Comparison of ENCODE assay signal across 15 cellular contexts in the genomic region with DNA sequence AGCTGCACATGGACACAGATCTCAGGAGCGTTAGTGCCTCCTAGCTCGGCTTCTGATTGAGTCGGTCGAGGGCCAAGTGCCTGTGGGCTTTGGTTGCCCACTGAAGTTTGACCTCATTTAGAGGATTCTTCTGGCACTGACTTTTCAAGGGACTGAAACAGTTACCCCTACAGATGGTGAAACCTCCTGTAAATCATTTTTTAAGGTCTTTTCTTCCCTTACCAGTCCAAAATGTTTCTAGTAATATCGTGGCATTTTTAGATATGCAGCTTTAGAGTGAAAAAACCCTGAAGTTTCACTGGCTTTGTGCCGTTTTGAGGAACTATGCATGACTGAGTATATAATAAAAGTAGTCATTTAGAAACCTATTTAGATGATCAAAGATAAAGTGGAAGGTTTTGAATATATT. TPM values are rescaled to one million over a fixed set of nuclear protein-coding genes. Genes with fewer than 3 reads are reported as not detected.
DNase-seq lines count a peak whose midpoint lies in the region; ATAC-seq and TF ChIP-seq lines count a peak whose summit lies in the region.
"Had no signal": no experiment of that assay in that cellular context is flagged by ENCODE, and none has a peak within 500 bp of the region (broad histone marks: within the 10 kb centered on the region; RNA-seq: fewer than 3 reads in every experiment).

No MANE protein-coding gene starts in this region.

- no peak for TF ChIP-seq CTCF in GM20000 (IDR thresholded peaks at IDR 0.05; ENCODE audit: extremely low read depth, missing control alignments)
- TF ChIP-seq CTCF in spleen (IDR thresholded peaks at IDR 0.05 in 8 of 11, conservative IDR thresholded peaks at IDR 0.05 in 3 of 11), result no peak

- no peak for TF ChIP-seq POLR2A in spleen (IDR thresholded peaks at IDR 0.05)

- no peak overlapping the region for H3K27ac ChIP-seq in spleen
- H3K27ac ChIP-seq in aorta (ENCODE audit: low read depth in 1 of 2, low read length in 2 of 2), result no peak overlapping the region
- H3K27ac ChIP-seq: heart right ventricle, parathyroid adenoma had no signal

- H3K9me3 ChIP-seq in spleen (no peaks in the 10 kb centered on the region), aorta (ENCODE audit: control insufficient read depth, low read length) (no peaks in the 10 kb centered on the region)
- H3K9me3 ChIP-seq: heart right ventricle had no signal

- H3K27me3 ChIP-seq in spleen (replicated peaks in 1 of 7) (no peaks in the 10 kb centered on the region), aorta (ENCODE audit: control insufficient read depth in 1 of 2, insufficient read depth in 2 of 2, low read length in 1 of 2) (no peaks in the 10 kb centered on the region)
- H3K27me3 ChIP-seq: heart right ventricle had no signal

- ATAC-seq in GM18498 (IDR thresholded peaks at IDR 0.05; ENCODE audit: unreplicated experiment) (peak; percentile 74), HG02981 (IDR thresholded peaks at IDR 0.05; ENCODE audit: unreplicated experiment) (peak; percentile 86), HG03575 (IDR thresholded peaks at IDR 0.05; ENCODE audit: extremely low read depth, insufficient number of reproducible peaks, low FRiP score, unreplicated experiment) (peak; percentile 74), aorta (ENCODE audit: low FRiP score) (no peak)
- ATAC-seq: activated CD8-positive, alpha-beta T cell treated with anti-CD3 and anti-CD28 coated beads, Interleukin-2, amount 10 ng/mL, durations not matched to agents 7 days and 5 days; heart right ventricle had no signal

- H3K36me3 ChIP-seq in spleen, result peaks cover 0 to 6% (median 0%) of the 10 kb centered on the region in 6 donors
- peaks cover 2 to 4% of the 10 kb centered on the region in 2 donors for H3K36me3 ChIP-seq in aorta (ENCODE audit: control insufficient read depth in 1 of 2, insufficient read depth in 2 of 2, low read length in 1 of 2)

- WGBS in spleen, 5 donors, result 65 to 77% (median 73%) methylated on average over 6 of the region's 6 CpGs
- 72 to 79% methylated on average over 6 of the region's 6 CpGs for WGBS in aorta, 2 donors

- intact Hi-C loops in spleen (cut with DNase I; ENCODE audit: low total_unique reads), result no loop called here
- intact Hi-C loops in aorta (cut with DNase I), result no loop called here

- H3K4me3 ChIP-seq in spleen (no peak overlapping the region), aorta (ENCODE audit: low read length in 2 of 2) (no peak overlapping the region)
- H3K4me3 ChIP-seq: heart right ventricle had no signal

- DNase-seq in GM20000 (ENCODE audit: low spot score), result peak; percentile 15
- DNase-seq in NCI-H187 treated with DMSO at 0.1 percent for 48 hours (lab: John Stamatoyannopoulos, UW), result no peak
- DNase-seq in spleen, result no peak
- no peak for DNase-seq in NCI-H2171 (lab: John Stamatoyannopoulos, UW)
- no peak for DNase-seq in aorta
- DNase-seq: ACHN; activated CD8-positive, alpha-beta T cell treated with anti-CD3 and anti-CD28 coated beads, Interleukin-2, amount 10 ng/mL, durations not matched to agents 7 days and 5 days; activated effector memory CD4-positive, alpha-beta T cell treated with anti-CD3 and anti-CD28 coated beads, Interleukin-2, amount 50 U/mL, for 16 hours; heart right ventricle; NCI-H1092; NCI-H226 had no signal

- H3K4me1 ChIP-seq in spleen, result no peaks in the 10 kb centered on the region
- H3K4me1 ChIP-seq in aorta (ENCODE audit: control insufficient read depth in 1 of 2, insufficient read depth in 2 of 2, low read length in 2 of 2), result no peaks in the 10 kb centered on the region
- H3K4me1 ChIP-seq: heart right ventricle, parathyroid adenoma had no signal

RNA-seq across cellular contexts. Expression of gene L1TD1, which starts 34.7 kb away (rescaled TPM):
- total RNA-seq in spleen (1 to 10 TPM in 6 of 7 donors, under 1 TPM in 1; 0.72 to 3.5 (median 1.6) TPM), aorta (under 1 TPM; 0.68 to 0.84 TPM)
- polyA plus RNA-seq in spleen (1 to 10 TPM in 1 of 3 donors, under 1 TPM in 2; 0.93 to 1.1 (median 0.98) TPM), aorta (under 1 TPM in 1 of 2 donors, not detected in 1; 0.10 TPM)
- total RNA-seq: activated CD8-positive, alpha-beta T cell treated with anti-CD3 and anti-CD28 coated beads, Interleukin-2, amount 10 ng/mL, durations not matched to agents 7 days and 5 days had no signal
